ENCODE assay signal across 19 cellular contexts in genomic region chr1:93463960-93464359, GRCh38.
"Had no signal": no experiment of that assay in that cellular context is flagged by ENCODE, and none has a peak within 500 bp of the region (broad histone marks: within the 10 kb centered on the region; RNA-seq: fewer than 3 reads in every experiment).

No MANE protein-coding gene starts in this region.

- H3K4me1 ChIP-seq: adrenal gland had no signal

- ATAC-seq: activated CD4-positive, CD25-positive, alpha-beta regulatory T cell treated with anti-CD3 and anti-CD28 coated beads, Interleukin-2, amount 50 U/mL, for 24 hours; activated naive CD4-positive, alpha-beta T cell treated with anti-CD3 and anti-CD28 coated beads, Interleukin-2, amount 50 U/mL, for 72 hours; effector memory CD8-positive, alpha-beta T cell; left lobe of liver; natural killer cell treated with Interleukin-12 subunit alpha and Interleukin-12 subunit beta and Interleukin-15 and Interleukin-18, amount 100 ng/mL, for 72 hours had no signal

- H3K27me3 ChIP-seq: adrenal gland had no signal

- H3K27ac ChIP-seq: adrenal gland, cardiac muscle cell had no signal

- H3K4me3 ChIP-seq: adrenal gland, cardiac muscle cell, lung had no signal

- DNase-seq: activated CD4-positive, alpha-beta T cell treated with anti-CD3 and anti-CD28 coated beads, Interleukin-2, amount 10 ng/mL, durations not matched to agents 7 days and 5 days; activated CD8-positive, alpha-beta memory T cell treated with anti-CD3 and anti-CD28 coated beads for 24 hours; activated gamma-delta T cell treated with Interleukin-2 at 50 U/mL for 16 hours; adrenal gland; effector memory CD8-positive, alpha-beta T cell; foreskin melanocyte; hypothalamus; kidney; posterior cingulate gyrus; stimulated activated CD4-positive, alpha-beta T cell treated with anti-CD3 and anti-CD28 coated beads, Interleukin-12 subunit alpha, Interleukin-12 subunit beta, amount 100 ng/mL, for 4 hours; stimulated activated CD4-positive, alpha-beta T cell treated with anti-CD3 and anti-CD28 coated beads, Interleukin-1b, Interleukin-23, amount 100 ng/mL, for 48 hours; stimulated activated CD8-positive, alpha-beta memory T cell treated with anti-CD3 and anti-CD28 coated beads, Interleukin-4, amount 100 ng/mL, for 48 hours; stimulated activated naive CD4-positive, alpha-beta T cell had no signal

- H3K36me3 ChIP-seq: adrenal gland, cardiac muscle cell had no signal

- H3K9me3 ChIP-seq: adrenal gland had no signal
